8 cellular contexts compared by ENCODE assay signal in genomic region chr2:40371525-40372277, GRCh38.
DNase-seq lines count a peak whose midpoint lies in the region; ATAC-seq and TF ChIP-seq lines count a peak whose summit lies in the region.

No MANE protein-coding gene starts in this region.

- no peak overlapping the region for H2BK15ac ChIP-seq in mesendoderm (replicated peaks; ENCODE audit: low read depth)

- no peak overlapping the region for H2AK5ac ChIP-seq in mesendoderm (ENCODE audit: low read length)

- H3K4me3 Mint-ChIP-seq in activated naive CD8-positive, alpha-beta T cell treated with anti-CD3 and anti-CD28 coated beads, Interleukin-2, amount 50 U/mL, for 24 hours = no peak overlapping the region

- no peak overlapping the region for H4K8ac ChIP-seq in mesendoderm (ENCODE audit: low read depth, low read length)

- H3K4me1 ChIP-seq in mesendoderm (ENCODE audit: control insufficient read depth, low read depth, low read length) = no peaks in the 10 kb centered on the region

- H3K4me2 ChIP-seq in mesendoderm (ENCODE audit: low read length) = no peak overlapping the region

- DNase-seq in AG09319 (ENCODE audit: extremely low read depth, low read depth) (peak; percentile 53), NCI-H146 (lab: John Stamatoyannopoulos, UW) (peak; percentile 56), ecto neural progenitor cell (ENCODE audit: low spot score) (peak; percentile 61), mesendoderm (peak; percentile 81), NCI-H524 treated with DMSO at 0.1 percent for 48 hours (lab: John Stamatoyannopoulos, UW) (no peak)
- DNase-seq in activated naive CD8-positive, alpha-beta T cell treated with anti-CD3 and anti-CD28 coated beads, Interleukin-2, amount 50 U/mL, for 24 hours = no peak

- no peak overlapping the region for H2BK120ac ChIP-seq in mesendoderm (ENCODE audit: low read depth, low read length)

- peaks cover 3% of the 10 kb centered on the region for H3K9me3 Mint-ChIP-seq in activated naive CD8-positive, alpha-beta T cell treated with anti-CD3 and anti-CD28 coated beads, Interleukin-2, amount 50 U/mL, for 24 hours

- no peak overlapping the region for H3K23ac ChIP-seq in mesendoderm (ENCODE audit: low read length)

- H4K5ac ChIP-seq in mesendoderm (ENCODE audit: low read length) = no peak overlapping the region

- H3K27me3 ChIP-seq in mesendoderm (ENCODE audit: insufficient read depth, low read length, poor library complexity) = no peaks in the 10 kb centered on the region

- H3K4ac ChIP-seq in mesendoderm (ENCODE audit: low read depth, low read length) = no peak overlapping the region

- no peaks in the 10 kb centered on the region for H3K36me3 Mint-ChIP-seq in activated naive CD8-positive, alpha-beta T cell treated with anti-CD3 and anti-CD28 coated beads, Interleukin-2, amount 50 U/mL, for 24 hours (ENCODE audit: low read depth)

- no peaks in the 10 kb centered on the region for H3K79me1 ChIP-seq in mesendoderm (ENCODE audit: low read length)

- no peak overlapping the region for H3K56ac ChIP-seq in mesendoderm (ENCODE audit: low read length)

- no peaks in the 10 kb centered on the region for H3K36me3 ChIP-seq in mesendoderm (ENCODE audit: control insufficient read depth, insufficient read depth, low read length)

- H3K9ac ChIP-seq in mesendoderm (ENCODE audit: low read length) = no peak overlapping the region

- TF ChIP-seq CTCF in AG09319 (IDR thresholded peaks at IDR 0.05; ENCODE audit: low read depth, low read length) = no peak

- no peak overlapping the region for H3K27ac Mint-ChIP-seq in activated naive CD8-positive, alpha-beta T cell treated with anti-CD3 and anti-CD28 coated beads, Interleukin-2, amount 50 U/mL, for 24 hours

- H3K4me3 ChIP-seq in mesendoderm (ENCODE audit: low read length) = no peak overlapping the region

- no peak for ATAC-seq in GM21723 (IDR thresholded peaks at IDR 0.05; ENCODE audit: unreplicated experiment)
- no peak for ATAC-seq in activated naive CD8-positive, alpha-beta T cell treated with anti-CD3 and anti-CD28 coated beads, Interleukin-2, amount 50 U/mL, for 24 hours
- ATAC-seq in GM18870 (IDR thresholded peaks at IDR 0.05; ENCODE audit: unreplicated experiment) = no peak

- no CpG with 5 or more reads among the region's 4 CpGs for WGBS in mesendoderm (ENCODE audit: extremely low coverage, insufficient coverage, low lambda C conversion rate)

- no peaks in the 10 kb centered on the region for H3K79me2 ChIP-seq in mesendoderm (ENCODE audit: control insufficient read depth, insufficient read depth, low read length)

- no peak overlapping the region for H2BK5ac ChIP-seq in mesendoderm (ENCODE audit: low read length)

- no peak overlapping the region for H3K27ac ChIP-seq in mesendoderm (ENCODE audit: low read depth, low read length)

- peaks cover 2% of the 10 kb centered on the region for H3K4me1 Mint-ChIP-seq in activated naive CD8-positive, alpha-beta T cell treated with anti-CD3 and anti-CD28 coated beads, Interleukin-2, amount 50 U/mL, for 24 hours

- no peaks in the 10 kb centered on the region for H3K27me3 Mint-ChIP-seq in activated naive CD8-positive, alpha-beta T cell treated with anti-CD3 and anti-CD28 coated beads, Interleukin-2, amount 50 U/mL, for 24 hours

- no peak overlapping the region for H3K18ac ChIP-seq in mesendoderm (ENCODE audit: low read length)

Comparison
In these comparisons a context has a peak if more than half of its experiments do, and no peak if none do; other contexts are left out.
1. DNase-seq: peak in AG09319 (single experiment), NCI-H146 (single experiment), ecto neural progenitor cell (single experiment) and mesendoderm (single experiment); none in NCI-H524 treated with DMSO at 0.1 percent for 48 hours (single experiment) and activated naive CD8-positive, alpha-beta T cell treated with anti-CD3 and anti-CD28 coated beads, Interleukin-2, amount 50 U/mL, for 24 hours (single experiment).